17 cellular contexts compared by ENCODE assay signal in the genomic region with DNA sequence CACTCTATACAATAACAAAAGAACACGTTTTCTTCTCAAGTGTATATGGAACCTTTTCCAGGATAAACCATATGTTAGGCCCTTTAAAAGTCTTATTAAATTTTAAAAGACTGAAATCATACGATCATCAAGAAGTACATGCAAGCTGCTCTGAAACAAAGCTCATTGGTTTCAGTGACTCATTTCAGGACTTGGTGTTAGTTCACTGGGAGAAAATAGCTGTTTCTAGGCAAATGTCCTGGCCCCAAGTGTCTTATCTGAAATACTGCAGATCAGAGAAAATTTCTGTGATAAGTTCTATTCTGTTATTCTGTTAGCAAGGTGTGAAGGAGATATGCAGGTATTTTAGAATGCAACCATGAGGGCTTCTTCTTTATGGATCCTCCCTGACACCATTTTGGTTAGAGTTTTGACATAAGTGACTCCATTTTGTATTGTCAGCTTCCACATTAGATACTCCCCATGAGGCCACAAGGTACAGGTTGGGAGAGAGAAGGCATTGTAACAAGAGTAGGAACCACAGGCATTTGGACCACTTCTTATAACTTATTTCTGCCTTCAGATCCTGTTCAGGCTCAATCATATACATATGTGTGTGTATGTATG. TPM values are rescaled to one million over a fixed set of nuclear protein-coding genes. Genes with fewer than 3 reads are reported as not detected.
DNase-seq lines count a peak whose midpoint lies in the region; ATAC-seq lines count a peak whose summit lies in the region.
"Had no signal": no experiment of that assay in that cellular context is flagged by ENCODE, and none has a peak within 500 bp of the region (broad histone marks: within the 10 kb centered on the region; RNA-seq: fewer than 3 reads in every experiment).

No MANE protein-coding gene starts in this region.

- H3K36me3 Mint-ChIP-seq in stimulated activated effector memory CD8-positive, alpha-beta T cell treated with anti-CD3 and anti-CD28 coated beads, Interleukin-12 subunit alpha, Interleukin-12 subunit beta, amount 100 ng/mL, for 72 hours: no peaks in the 10 kb centered on the region

- H3K4me3 Mint-ChIP-seq in stimulated activated effector memory CD8-positive, alpha-beta T cell treated with anti-CD3 and anti-CD28 coated beads, Interleukin-12 subunit alpha, Interleukin-12 subunit beta, amount 100 ng/mL, for 72 hours: no peak overlapping the region
- H3K4me3 Mint-ChIP-seq: GM23338, immature natural killer cell, memory B cell, nephron had no signal

- H3K9me3 Mint-ChIP-seq in stimulated activated effector memory CD8-positive, alpha-beta T cell treated with anti-CD3 and anti-CD28 coated beads, Interleukin-12 subunit alpha, Interleukin-12 subunit beta, amount 100 ng/mL, for 72 hours: peaks cover 12% of the 10 kb centered on the region

- peak; percentile 88 for ATAC-seq in GM18867 (IDR thresholded peaks at IDR 0.05; ENCODE audit: unreplicated experiment)
- peak; percentile 78 for ATAC-seq in GM21786 (IDR thresholded peaks at IDR 0.05; ENCODE audit: unreplicated experiment)
- peak; percentile 61 for ATAC-seq in HG03439 (IDR thresholded peaks at IDR 0.05; ENCODE audit: unreplicated experiment)
- peak; percentile 49 for ATAC-seq in stimulated activated effector memory CD8-positive, alpha-beta T cell treated with anti-CD3 and anti-CD28 coated beads, Interleukin-12 subunit alpha, Interleukin-12 subunit beta, amount 100 ng/mL, for 72 hours
- no peak for ATAC-seq in HG02610 (IDR thresholded peaks at IDR 0.05; ENCODE audit: unreplicated experiment)
- no peak for ATAC-seq in left lobe of liver
- ATAC-seq in HG03457 (IDR thresholded peaks at IDR 0.05; ENCODE audit: unreplicated experiment): no peak
- ATAC-seq: esophagus mucosa, GM23338, right cardiac atrium had no signal

- H3K4me1 Mint-ChIP-seq in stimulated activated effector memory CD8-positive, alpha-beta T cell treated with anti-CD3 and anti-CD28 coated beads, Interleukin-12 subunit alpha, Interleukin-12 subunit beta, amount 100 ng/mL, for 72 hours: no peaks in the 10 kb centered on the region
- H3K4me1 Mint-ChIP-seq: memory B cell had no signal

- no peak overlapping the region for H3K27ac Mint-ChIP-seq in stimulated activated effector memory CD8-positive, alpha-beta T cell treated with anti-CD3 and anti-CD28 coated beads, Interleukin-12 subunit alpha, Interleukin-12 subunit beta, amount 100 ng/mL, for 72 hours
- H3K27ac Mint-ChIP-seq: GM23338, immature natural killer cell, memory B cell, nephron had no signal

- DNase-seq in stimulated activated effector memory CD8-positive, alpha-beta T cell treated with anti-CD3 and anti-CD28 coated beads, Interleukin-12 subunit alpha, Interleukin-12 subunit beta, amount 100 ng/mL, for 72 hours (ENCODE audit: low spot score in 2 of 2): peak in 1 of 2 donors; percentile 29
- no peak for DNase-seq in left lobe of liver (ENCODE audit: low spot score)
- DNase-seq: activated CD4-positive, alpha-beta T cell treated with anti-CD3 and anti-CD28 coated beads for 4 hours; activated naive CD4-positive, alpha-beta T cell treated with anti-CD3 and anti-CD28 coated beads, Interleukin-2, amount 50 U/mL, for 16 hours; DMS153; immature natural killer cell; NCI-H1694 treated with DMSO at 0.1 percent for 48 hours; right cardiac atrium had no signal

RNA-seq across cellular contexts. Expression of a gene that starts 7.5 kb away (rescaled TPM):
- 1.1 TPM for total RNA-seq in left lobe of liver

Comparison
In these comparisons a context has a peak if more than half of its experiments do, and no peak if none do; other contexts are left out.
1. ATAC-seq: peak in GM18867 (single experiment), GM21786 (single experiment), HG03439 (single experiment) and stimulated activated effector memory CD8-positive, alpha-beta T cell treated with anti-CD3 and anti-CD28 coated beads, Interleukin-12 subunit alpha, Interleukin-12 subunit beta, amount 100 ng/mL, for 72 hours (single experiment); none in HG02610 (single experiment), left lobe of liver (single experiment) and HG03457 (single experiment).